In the genomic region with DNA sequence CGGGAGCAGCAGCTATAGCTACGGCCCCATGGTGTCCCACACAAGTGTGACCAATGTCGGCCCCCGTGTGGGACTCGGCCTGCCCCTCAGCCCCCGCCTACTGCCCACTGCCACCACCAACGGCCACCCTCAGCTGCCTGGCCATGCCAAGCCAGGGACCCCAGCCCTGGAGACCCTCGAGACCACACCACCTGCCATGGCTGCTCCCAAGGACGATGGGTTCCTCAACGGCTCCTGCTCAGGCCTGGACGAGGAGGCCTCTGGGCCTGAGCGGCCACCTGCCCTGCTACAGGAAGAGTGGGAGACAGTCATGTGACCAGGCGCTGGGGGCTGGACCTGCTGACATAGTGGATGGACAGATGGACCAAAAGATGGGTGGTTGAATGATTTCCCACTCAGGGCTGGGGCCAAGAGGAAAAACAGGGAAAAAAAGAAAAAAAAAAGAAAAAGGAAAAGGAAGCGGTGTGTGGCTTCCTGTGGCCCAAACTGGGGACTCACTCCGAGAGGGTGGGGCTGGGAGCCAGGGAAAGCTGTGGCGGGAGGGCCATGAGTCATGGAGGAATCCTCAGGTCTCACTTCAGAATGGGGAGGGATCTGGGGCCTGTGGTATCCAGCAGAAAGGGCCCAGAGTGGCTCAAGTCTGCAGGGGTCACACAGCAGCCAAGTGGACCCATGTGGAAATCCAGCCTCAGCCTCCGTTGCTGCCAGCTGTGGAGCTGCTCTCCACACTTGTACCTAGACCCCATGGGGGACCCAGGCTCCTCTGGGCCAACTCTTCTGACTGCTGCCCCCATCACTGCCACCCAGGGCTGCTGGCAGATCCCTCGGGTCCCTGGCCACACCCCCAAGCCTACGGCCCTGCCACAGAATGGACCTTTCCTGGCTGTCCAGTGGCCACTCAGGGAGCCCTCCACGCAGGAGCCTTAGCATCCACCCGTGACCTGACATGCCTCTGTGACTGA, we compare ENCODE assay signal across 14 cellular contexts. TPM values are rescaled to one million over a fixed set of nuclear protein-coding genes. Genes with fewer than 3 reads are reported as not detected.
DNase-seq lines count a peak whose midpoint lies in the region; ATAC-seq and TF ChIP-seq lines count a peak whose summit lies in the region.
"Had no signal": no experiment of that assay in that cellular context is flagged by ENCODE, and none has a peak within 500 bp of the region (broad histone marks: within the 10 kb centered on the region; RNA-seq: fewer than 3 reads in every experiment).

No MANE protein-coding gene starts in this region.

- CTCF ChIA-PET in MCF 10A (lab: Yijun Ruan, JAX), result interaction anchor here (1.0 kb wide), 1 partner anchor 12 kb away, joined by 3 read pairs; no protein-coding TSS in a partner anchor
- CTCF ChIA-PET in CD4-positive, alpha-beta T cell (lab: Charles Lee), result no interaction called here
- CTCF ChIA-PET in activated CD4-positive, alpha-beta T cell treated with anti-CD3 and anti-CD28 coated beads for 36 hours (lab: Charles Lee), result interaction anchor here (1.2 kb wide), 1 partner anchor 9 kb away, joined by 3 read pairs; no protein-coding TSS in a partner anchor

- H3K27ac ChIP-seq in breast epithelium, result no peak overlapping the region
- H3K27ac ChIP-seq in RWPE2 (ENCODE audit: poor library complexity, severe bottlenecking), result no peak overlapping the region
- H3K27ac ChIP-seq in tibial artery, result no peak overlapping the region
- no peak overlapping the region for H3K27ac ChIP-seq in CD4-positive, alpha-beta T cell (ENCODE audit: low read depth, low read length)
- H3K27ac ChIP-seq: cardiac muscle cell, ovary, Peyer's patch, VCaP had no signal

- POLR2A ChIA-PET in MCF 10A (lab: Yijun Ruan, JAX), result no interaction called here
- POLR2A ChIA-PET in CD4-positive, alpha-beta T cell (lab: Charles Lee), result no interaction called here
- POLR2A ChIA-PET in activated CD4-positive, alpha-beta T cell treated with anti-CD3 and anti-CD28 coated beads for 36 hours (lab: Charles Lee), result no interaction called here

- H3K27ac Mint-ChIP-seq in MCF 10A (ENCODE audit: low read depth, unreplicated experiment), result no peak overlapping the region
- H3K27ac Mint-ChIP-seq in CD4-positive, alpha-beta T cell, result no peak overlapping the region
- H3K27ac Mint-ChIP-seq in activated CD4-positive, alpha-beta T cell treated with anti-CD3 and anti-CD28 coated beads for 36 hours, result no peak overlapping the region
- H3K27ac Mint-ChIP-seq: activated T-cell treated with anti-CD3 and anti-CD28 coated beads, Interleukin-2, amount 50 U/mL, for 24 hours had no signal

- peak; percentile 68 for DNase-seq in MCF 10A (ENCODE audit: unreplicated experiment)
- DNase-seq in breast epithelium (ENCODE audit: low spot score in 2 of 2), result no peak
- peak; percentile 72 for DNase-seq in RWPE2 (ENCODE audit: low spot score)
- peak; percentile 12 for DNase-seq in fibroblast of the aortic adventitia (ENCODE audit: low read depth)
- peak; percentile 16 to 65 for DNase-seq in tibial artery
- no peak for DNase-seq in CD4-positive, alpha-beta T cell
- no peak for DNase-seq in activated effector memory CD4-positive, alpha-beta T cell treated with Interleukin-2 at 50 U/mL for 16 hours
- DNase-seq in activated CD4-positive, alpha-beta T cell treated with anti-CD3 and anti-CD28 coated beads for 36 hours, result no peak
- DNase-seq: activated T-cell treated with anti-CD3 and anti-CD28 coated beads, Interleukin-2, amount 50 U/mL, for 24 hours; KG1 had no signal

- H3K36me3 Mint-ChIP-seq in MCF 10A (ENCODE audit: insufficient read depth, unreplicated experiment), result no peaks in the 10 kb centered on the region
- H3K36me3 Mint-ChIP-seq in CD4-positive, alpha-beta T cell (ENCODE audit: low read depth), result no peaks in the 10 kb centered on the region
- no peaks in the 10 kb centered on the region for H3K36me3 Mint-ChIP-seq in activated CD4-positive, alpha-beta T cell treated with anti-CD3 and anti-CD28 coated beads for 36 hours (ENCODE audit: low read depth)

- no peaks in the 10 kb centered on the region for H3K4me1 Mint-ChIP-seq in MCF 10A (ENCODE audit: insufficient read depth, unreplicated experiment)
- H3K4me1 Mint-ChIP-seq in CD4-positive, alpha-beta T cell (ENCODE audit: low read depth), result no peaks in the 10 kb centered on the region
- no peaks in the 10 kb centered on the region for H3K4me1 Mint-ChIP-seq in activated CD4-positive, alpha-beta T cell treated with anti-CD3 and anti-CD28 coated beads for 36 hours

- H3K9me3 Mint-ChIP-seq in MCF 10A (ENCODE audit: unreplicated experiment), result no peaks in the 10 kb centered on the region
- H3K9me3 Mint-ChIP-seq in CD4-positive, alpha-beta T cell, result no peaks in the 10 kb centered on the region
- no peaks in the 10 kb centered on the region for H3K9me3 Mint-ChIP-seq in activated CD4-positive, alpha-beta T cell treated with anti-CD3 and anti-CD28 coated beads for 36 hours (ENCODE audit: low read depth)
- H3K9me3 Mint-ChIP-seq: activated T-cell treated with anti-CD3 and anti-CD28 coated beads, Interleukin-2, amount 50 U/mL, for 24 hours had no signal

- H3K9me3 ChIP-seq in breast epithelium (no peaks in the 10 kb centered on the region), RWPE2 (ENCODE audit: severe bottlenecking) (no peaks in the 10 kb centered on the region), tibial artery (no peaks in the 10 kb centered on the region)
- H3K9me3 ChIP-seq in CD4-positive, alpha-beta T cell (ENCODE audit: control insufficient read depth, low read length), result no peaks in the 10 kb centered on the region
- H3K9me3 ChIP-seq: ovary, Peyer's patch had no signal

- H3K4me3 Mint-ChIP-seq in MCF 10A (ENCODE audit: unreplicated experiment), result no peak overlapping the region
- H3K4me3 Mint-ChIP-seq in CD4-positive, alpha-beta T cell, result no peak overlapping the region
- no peak overlapping the region for H3K4me3 Mint-ChIP-seq in activated CD4-positive, alpha-beta T cell treated with anti-CD3 and anti-CD28 coated beads for 36 hours
- H3K4me3 Mint-ChIP-seq: activated T-cell treated with anti-CD3 and anti-CD28 coated beads, Interleukin-2, amount 50 U/mL, for 24 hours had no signal

- peak; percentile 73 for ATAC-seq in RWPE2 (ENCODE audit: low read depth)
- ATAC-seq in CD4-positive, alpha-beta T cell (ENCODE audit: poor library complexity), result no peak
- no peak for ATAC-seq in activated CD4-positive, alpha-beta T cell treated with anti-CD3 and anti-CD28 coated beads for 36 hours

- no peaks in the 10 kb centered on the region for H3K27me3 Mint-ChIP-seq in MCF 10A (ENCODE audit: insufficient read depth, unreplicated experiment)
- H3K27me3 Mint-ChIP-seq in CD4-positive, alpha-beta T cell, result peaks cover 7% of the 10 kb centered on the region
- H3K27me3 Mint-ChIP-seq in activated CD4-positive, alpha-beta T cell treated with anti-CD3 and anti-CD28 coated beads for 36 hours, result peaks cover 2% of the 10 kb centered on the region

- no peak overlapping the region for H3K4me3 ChIP-seq in breast epithelium
- no peak overlapping the region for H3K4me3 ChIP-seq in RWPE2 (ENCODE audit: severe bottlenecking)
- H3K4me3 ChIP-seq in fibroblast of the aortic adventitia (ENCODE audit: low read depth, low read length), result no peak overlapping the region
- H3K4me3 ChIP-seq in tibial artery, result no peak overlapping the region
- H3K4me3 ChIP-seq: cardiac muscle cell, ovary, Peyer's patch had no signal

- TF ChIP-seq POLR2A in breast epithelium (IDR thresholded peaks at IDR 0.05), result no peak

- no TSS peak for BruUV-seq in MCF 10A (replicated peaks; lab: Mats Ljungman, UMichigan)

- intact Hi-C loops in MCF 10A (cut with micrococcal nuclease) (no loop called here), breast epithelium (cut with DNase I; ENCODE audit: low total_unique reads) (no loop called here), tibial artery (cut with DNase I; ENCODE audit: low total_unique reads) (no loop called here)
- intact Hi-C loops in CD4-positive, alpha-beta T cell (cut with DNase I, micrococcal nuclease), result no loop called here
- intact Hi-C loops in activated CD4-positive, alpha-beta T cell treated with anti-CD3 and anti-CD28 coated beads for 36 hours (cut with DNase I, micrococcal nuclease), result no loop called here

- H3K27me3 ChIP-seq in breast epithelium, result no peaks in the 10 kb centered on the region
- no peaks in the 10 kb centered on the region for H3K27me3 ChIP-seq in RWPE2 (ENCODE audit: insufficient read depth, poor library complexity, severe bottlenecking)
- H3K27me3 ChIP-seq in tibial artery, result no peaks in the 10 kb centered on the region
- H3K27me3 ChIP-seq in CD4-positive, alpha-beta T cell (ENCODE audit: control insufficient read depth, insufficient read depth, low read length), result no peaks in the 10 kb centered on the region
- H3K27me3 ChIP-seq: cardiac muscle cell, ovary had no signal

- no peak for TF ChIP-seq CTCF in MCF 10A (IDR thresholded peaks at IDR 0.05; ENCODE audit: unreplicated experiment)
- TF ChIP-seq CTCF in breast epithelium (IDR thresholded peaks at IDR 0.05), result no peak
- no peak for TF ChIP-seq CTCF in RWPE2 (IDR thresholded peaks at IDR 0.05; ENCODE audit: poor library complexity, severe bottlenecking)
- TF ChIP-seq CTCF in fibroblast of the aortic adventitia (IDR thresholded peaks at IDR 0.05; ENCODE audit: insufficient read depth, low read length), result no peak
- TF ChIP-seq CTCF in tibial artery (IDR thresholded peaks at IDR 0.05), result no peak
- TF ChIP-seq CTCF in CD4-positive, alpha-beta T cell (IDR thresholded peaks at IDR 0.05), result no peak

- H3K4me1 ChIP-seq in breast epithelium (peaks cover 0 to 9% of the 10 kb centered on the region in 2 donors), RWPE2 (ENCODE audit: insufficient read depth, poor library complexity, severe bottlenecking) (no peaks in the 10 kb centered on the region), tibial artery (peaks cover 0 to 42% (median 30%) of the 10 kb centered on the region in 4 donors)

- H3K36me3 ChIP-seq in breast epithelium (no peaks in the 10 kb centered on the region), RWPE2 (ENCODE audit: low read depth) (no peaks in the 10 kb centered on the region), tibial artery (peaks cover 0 to 4% (median 0%) of the 10 kb centered on the region in 3 donors)
- H3K36me3 ChIP-seq: cardiac muscle cell, ovary, Peyer's patch had no signal

RNA-seq across cellular contexts. Expression of a gene that starts 26.1 kb away (rescaled TPM):
- total RNA-seq in MCF 10A (2022) (not detected in 2 replicates), breast epithelium (10 to 100 TPM in 2 of 3 donors, 1 to 10 TPM in 1; 4.7 to 38.2 (median 13.4) TPM), fibroblast of the aortic adventitia (ENCODE audit: low replicate concordance) (0.16 TPM in 1 of 2 replicates, not detected in the other)
- total RNA-seq in CD4-positive, alpha-beta T cell, result not detected
- total RNA-seq in activated CD4-positive, alpha-beta T cell treated with anti-CD3 and anti-CD28 coated beads for 36 hours, result not detected

RNA-seq across cellular contexts. Expression of a gene that starts 40.4 kb away (rescaled TPM):
- total RNA-seq in MCF 10A (2022) (not detected in 2 replicates), breast epithelium (1 to 10 TPM; 5.9 to 8.5 (median 6.2) TPM), fibroblast of the aortic adventitia (ENCODE audit: low replicate concordance) (not detected in 2 replicates)
- not detected for total RNA-seq in CD4-positive, alpha-beta T cell
- total RNA-seq in activated CD4-positive, alpha-beta T cell treated with anti-CD3 and anti-CD28 coated beads for 36 hours, result not detected

Comparison
In these comparisons a context has a peak if more than half of its experiments do, and no peak if none do; other contexts are left out.
1. DNase-seq: peak in MCF 10A (single experiment), RWPE2 (single experiment), fibroblast of the aortic adventitia (single experiment) and tibial artery (2 of 2); none in breast epithelium (0 of 2), CD4-positive, alpha-beta T cell (0 of 10), activated effector memory CD4-positive, alpha-beta T cell treated with Interleukin-2 at 50 U/mL for 16 hours (single experiment) and activated CD4-positive, alpha-beta T cell treated with anti-CD3 and anti-CD28 coated beads for 36 hours (single experiment).